ENCODE assay signal across 12 cellular contexts in genomic region chr4:38275331-38275821, GRCh38.
A peak's percentile ranks its signal among the peaks of the same experiment; 100 is the strongest.
DNase-seq lines count a peak whose midpoint lies in the region; ATAC-seq and TF ChIP-seq lines count a peak whose summit lies in the region.
"Had no signal": no experiment of that assay in that cellular context is flagged by ENCODE, and none has a peak within 500 bp of the region (broad histone marks: within the 10 kb centered on the region; RNA-seq: fewer than 3 reads in every experiment).

No MANE protein-coding gene starts in this region.

- CTCF ChIA-PET in RWPE1 (lab: Yijun Ruan, JAX), result interaction anchor here (1.2 kb wide), 1 partner anchor 96 kb away, joined by 3 read pairs; no protein-coding TSS in a partner anchor

- H3K4me3 ChIP-seq in NB4 (ENCODE audit: low read depth, low read length) (no peak overlapping the region), lung (no peak overlapping the region)
- no peak overlapping the region for H3K4me3 ChIP-seq in effector memory CD4-positive, alpha-beta T cell (ENCODE audit: insufficient read depth, low read depth, low read length, poor library complexity, severe bottlenecking)
- H3K4me3 ChIP-seq: BLaER1 treated with 17β-estradiol and CSF1 and Interleukin-3, amounts not matched to agents 10 nM and 100 nM; stomach had no signal

- H3K27ac ChIP-seq in RWPE1, result peak overlapping the region; percentile 58
- peak overlapping the region in 1 of 2 donors; percentile 17 for H3K27ac ChIP-seq in lung (ENCODE audit: low read depth in 1 of 2, low read length in 1 of 2)
- H3K27ac ChIP-seq in effector memory CD4-positive, alpha-beta T cell (ENCODE audit: insufficient read depth, low read length, poor library complexity, severe bottlenecking), result no peak overlapping the region
- H3K27ac ChIP-seq: BLaER1 treated with 17β-estradiol and CSF1 and Interleukin-3, amounts not matched to agents 10 nM and 100 nM had no signal

- H3K4me1 ChIP-seq in lung (ENCODE audit: control insufficient read depth in 2 of 2, insufficient read depth in 2 of 2, low read length in 2 of 2), result peaks cover 0 to 5% of the 10 kb centered on the region in 2 donors
- H3K4me1 ChIP-seq in effector memory CD4-positive, alpha-beta T cell (ENCODE audit: control insufficient read depth, insufficient read depth, low read length, poor library complexity, severe bottlenecking), result no peaks in the 10 kb centered on the region

- no peaks in the 10 kb centered on the region for H3K9me3 ChIP-seq in lung (ENCODE audit: control insufficient read depth in 2 of 2, insufficient read depth in 1 of 2, low read length in 1 of 2)
- no peaks in the 10 kb centered on the region for H3K9me3 ChIP-seq in effector memory CD4-positive, alpha-beta T cell (ENCODE audit: control insufficient read depth, low read length)
- H3K9me3 ChIP-seq: stomach had no signal

- POLR2A ChIA-PET in RWPE1 (lab: Yijun Ruan, JAX; ENCODE audit: low non-redundant PET), result no interaction called here

- TF ChIP-seq POLR2A in NB4 (IDR thresholded peaks at IDR 0.05; ENCODE audit: extremely low read depth, insufficient read length), result no peak

- H3K27ac Mint-ChIP-seq in activated naive CD4-positive, alpha-beta T cell treated with anti-CD3 and anti-CD28 coated beads, Interleukin-2, amount 50 U/mL, for 72 hours, result no peak overlapping the region

- H3K9me3 Mint-ChIP-seq in activated naive CD4-positive, alpha-beta T cell treated with anti-CD3 and anti-CD28 coated beads, Interleukin-2, amount 50 U/mL, for 72 hours, result no peaks in the 10 kb centered on the region

- peaks cover 0 to 9% of the 10 kb centered on the region in 2 donors for H3K36me3 Mint-ChIP-seq in activated naive CD4-positive, alpha-beta T cell treated with anti-CD3 and anti-CD28 coated beads, Interleukin-2, amount 50 U/mL, for 72 hours

- DNase-seq in DMS53 treated with DMSO at 0.1 percent for 48 hours (lab: John Stamatoyannopoulos, UW; ENCODE audit: unreplicated experiment) (peak; percentile 99), NB4 (ENCODE audit: low read depth) (peak; percentile 18), RWPE1 (ENCODE audit: low spot score) (peak; percentile 60), lung (ENCODE audit: low spot score) (peak; percentile 78), midbrain (lab: John Stamatoyannopoulos, UW) (no peak)
- no peak for DNase-seq in activated naive CD4-positive, alpha-beta T cell treated with anti-CD3 and anti-CD28 coated beads, Interleukin-2, amount 50 U/mL, for 72 hours (ENCODE audit: low spot score in 2 of 2)
- DNase-seq in effector memory CD4-positive, alpha-beta T cell, result no peak
- DNase-seq: activated T-cell treated with anti-CD3 and anti-CD28 coated beads for 4 hours, glutamatergic neuron, stomach had no signal

- no peak for TF ChIP-seq CTCF in NB4 (IDR thresholded peaks at IDR 0.05; ENCODE audit: low read depth, low read length)
- TF ChIP-seq CTCF in RWPE1 (conservative IDR thresholded peaks at IDR 0.05; ENCODE audit: low read depth), result no peak
- TF ChIP-seq CTCF in lung (IDR thresholded peaks at IDR 0.05; ENCODE audit: control extremely low read depth, extremely low read depth), result no peak

- 46 to 50% methylated on average over 4 of the region's 4 CpGs for WGBS in lung, 2 donors

- no peaks in the 10 kb centered on the region for H3K36me3 ChIP-seq in lung (ENCODE audit: control insufficient read depth in 2 of 2, insufficient read depth in 2 of 2, low read length in 2 of 2)
- no peaks in the 10 kb centered on the region for H3K36me3 ChIP-seq in effector memory CD4-positive, alpha-beta T cell (ENCODE audit: control insufficient read depth, insufficient read depth, low read length)
- H3K36me3 ChIP-seq: BLaER1 treated with 17β-estradiol and CSF1 and Interleukin-3, amounts not matched to agents 10 nM and 100 nM; stomach had no signal

- ATAC-seq in lung (ENCODE audit: insufficient read depth, low FRiP score) (peak; percentile 87), GM21737 (IDR thresholded peaks at IDR 0.05; ENCODE audit: unreplicated experiment) (no peak)
- ATAC-seq in activated naive CD4-positive, alpha-beta T cell treated with anti-CD3 and anti-CD28 coated beads, Interleukin-2, amount 50 U/mL, for 72 hours, result no peak

- no peaks in the 10 kb centered on the region for H3K27me3 ChIP-seq in lung (ENCODE audit: control insufficient read depth, insufficient read depth)
- no peaks in the 10 kb centered on the region for H3K27me3 ChIP-seq in effector memory CD4-positive, alpha-beta T cell (replicated peaks; ENCODE audit: control insufficient read depth, insufficient read depth, low read length, poor library complexity, severe bottlenecking)
- H3K27me3 ChIP-seq: BLaER1 treated with 17β-estradiol and CSF1 and Interleukin-3, amounts not matched to agents 10 nM and 100 nM; stomach had no signal

Comparison
In these comparisons a context has a peak if more than half of its experiments do, and no peak if none do; other contexts are left out.
1. DNase-seq: peak in DMS53 treated with DMSO at 0.1 percent for 48 hours (single experiment), NB4 (single experiment), RWPE1 (single experiment) and lung (single experiment); none in midbrain (single experiment), activated naive CD4-positive, alpha-beta T cell treated with anti-CD3 and anti-CD28 coated beads, Interleukin-2, amount 50 U/mL, for 72 hours (0 of 2) and effector memory CD4-positive, alpha-beta T cell (0 of 3).